In the genomic region with DNA sequence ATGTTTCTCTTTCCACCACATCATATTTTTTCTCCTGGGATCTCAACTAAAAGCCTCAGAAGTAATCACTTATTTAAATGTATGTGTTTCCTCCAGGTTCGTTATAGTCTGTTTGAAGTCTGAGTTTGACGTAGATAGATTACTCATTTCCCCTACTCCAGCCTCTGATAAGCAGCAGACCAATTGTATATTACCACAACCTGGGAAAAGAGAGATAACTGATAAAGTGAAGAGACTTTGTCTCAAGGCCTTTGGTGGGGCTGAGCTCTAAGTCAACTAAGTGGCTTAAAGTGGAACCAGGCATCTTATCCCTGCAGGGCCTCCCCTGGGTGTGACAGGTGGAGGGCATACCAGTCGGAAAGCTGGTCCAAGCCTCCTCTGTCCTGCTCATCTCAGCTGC, we compare ENCODE assay signal across 15 cellular contexts. TPM values are rescaled to one million over a fixed set of nuclear protein-coding genes. Genes with fewer than 3 reads are reported as not detected.
DNase-seq lines count a peak whose midpoint lies in the region; ATAC-seq, FAIRE-seq and TF ChIP-seq lines count a peak whose summit lies in the region.
"Had no signal": no experiment of that assay in that cellular context is flagged by ENCODE, and none has a peak within 500 bp of the region (broad histone marks: within the 10 kb centered on the region; RNA-seq: fewer than 3 reads in every experiment).

No MANE protein-coding gene starts in this region.

- no peak overlapping the region for H2BK5ac ChIP-seq in neuronal stem cell (ENCODE audit: low read length)

- H3K4ac ChIP-seq in neuronal stem cell (ENCODE audit: low read length) = no peak overlapping the region

- H2BK120ac ChIP-seq in neuronal stem cell (ENCODE audit: low read depth, low read length) = no peak overlapping the region

- H2AFZ ChIP-seq in K562 (ENCODE audit: low read depth, low read length) = no peak overlapping the region
- no peak overlapping the region for H2AFZ ChIP-seq in neuronal stem cell (ENCODE audit: low read length)

- no peak overlapping the region for H4K8ac ChIP-seq in neuronal stem cell (ENCODE audit: low read depth, low read length)

- peak overlapping the region; percentile 32 for H2BK12ac ChIP-seq in neuronal stem cell (ENCODE audit: low read length)

- BruUV-seq in K562 (replicated peaks; lab: Mats Ljungman, UMichigan) = no TSS peak

- in situ Hi-C loops in K562 (cut with MboI) = no loop called here

- FAIRE-seq in K562 (lab: Jason Lieb, UNC) = no peak

- no peak overlapping the region for H4K91ac ChIP-seq in neuronal stem cell (ENCODE audit: low read depth, low read length, poor library complexity)

- no peaks in the 10 kb centered on the region for H3K36me3 ChIP-seq in K562 (ENCODE audit: control insufficient read depth, insufficient read depth, low read length)
- no peaks in the 10 kb centered on the region for H3K36me3 ChIP-seq in neuronal stem cell (replicated peaks in 1 of 2; ENCODE audit: control insufficient read depth in 2 of 2, insufficient read depth in 2 of 2, low read length in 2 of 2)
- H3K36me3 ChIP-seq: BLaER1 treated with 17β-estradiol and CSF1 and Interleukin-3, amounts not matched to agents 10 nM and 100 nM had no signal

- TF ChIP-seq POLR2A in K562 (conservative IDR thresholded peaks at IDR 0.05) = no peak

- H3K9ac ChIP-seq in K562 (ENCODE audit: insufficient read depth in 1 of 2, low read depth in 2 of 2, low read length in 2 of 2) = no peak overlapping the region
- no peak overlapping the region for H3K9ac ChIP-seq in neuronal stem cell (ENCODE audit: low read depth, low read length, poor library complexity)
- H3K9ac ChIP-seq: BLaER1 treated with 17β-estradiol and CSF1 and Interleukin-3, amounts not matched to agents 10 nM and 100 nM had no signal

- peaks cover 0 to 5% of the 10 kb centered on the region in 2 experiments; a peak in 1 of 5 replicates for H3K27me3 ChIP-seq in K562 (ENCODE audit: control insufficient read depth in 2 of 2, insufficient read depth in 2 of 2, low read length in 2 of 2)
- H3K27me3 ChIP-seq in neuronal stem cell (ENCODE audit: control insufficient read depth in 3 of 3, insufficient read depth in 3 of 3, low read depth in 1 of 3, low read length in 3 of 3) = no peaks in the 10 kb centered on the region
- H3K27me3 ChIP-seq: BLaER1 treated with 17β-estradiol and CSF1 and Interleukin-3, amounts not matched to agents 10 nM and 100 nM had no signal

- peak overlapping the region; percentile 60 for H3K18ac ChIP-seq in neuronal stem cell (ENCODE audit: low read length)

- TF ChIP-seq RAD21 in K562 (CRISPR knock-in tag; conservative IDR thresholded peaks at IDR 0.05 in 1 of 2, IDR thresholded peaks at IDR 0.05 in 1 of 2) = no peak

- H3K27ac ChIP-seq in K562 (ENCODE audit: extremely low read depth, low read depth, low read length) (no peak overlapping the region), neuronal stem cell (replicated peaks; ENCODE audit: low read length) (no peak overlapping the region)
- H3K27ac ChIP-seq: BLaER1 treated with 17β-estradiol and CSF1 and Interleukin-3, amounts not matched to agents 10 nM and 100 nM had no signal

- peak overlapping the region; percentile 18 for H2AK5ac ChIP-seq in neuronal stem cell (ENCODE audit: low read depth, low read length)

- 0% methylated on average over 3 of the region's 3 CpGs for WGBS in K562 (ENCODE audit: insufficient coverage, low coverage, missing lambda C conversion rate)
- no CpG with 5 or more reads among the region's 3 CpGs for WGBS in neuronal stem cell (ENCODE audit: extremely low coverage in 2 of 2, insufficient read length in 2 of 2, insufficient replicate concordance in 1 of 2), 2 donors

- H3K79me2 ChIP-seq in K562 (ENCODE audit: control insufficient read depth, insufficient read depth, low read length) = no peaks in the 10 kb centered on the region

- H3K23ac ChIP-seq in neuronal stem cell (ENCODE audit: low read depth, low read length, poor library complexity) = no peak overlapping the region

- H2BK15ac ChIP-seq in neuronal stem cell (ENCODE audit: low read length) = no peak overlapping the region

- H3K4me3 ChIP-seq in Jurkat, Clone E6-1 (ENCODE audit: low read length) = no peak overlapping the region
- H3K4me3 ChIP-seq in K562 (no peak overlapping the region), neuronal stem cell (ENCODE audit: low read length in 2 of 2) (no peak overlapping the region)
- H3K4me3 ChIP-seq: BLaER1 treated with 17β-estradiol and CSF1 and Interleukin-3, amounts not matched to agents 10 nM and 100 nM had no signal

- H3K9me1 ChIP-seq in K562 (ENCODE audit: control insufficient read depth, insufficient read depth, low read length) = no peaks in the 10 kb centered on the region

- DNase-seq in Jurkat, Clone E6-1 (ENCODE audit: low read depth, low spot score) = peak; percentile 40
- peak; percentile 13 for DNase-seq in OCI-M1 (lab: John Stamatoyannopoulos, UW)
- DNase-seq in K562 (ENCODE audit: extremely low read depth in 1 of 4, low spot score in 3 of 4) = peak in 2 of 4 experiments; percentile 17 to 19
- no peak for DNase-seq in neuronal stem cell (ENCODE audit: low spot score)
- DNase-seq: ACHN; CD4-positive, CD25-positive, alpha-beta regulatory T cell; DMS53; GF-D8; GOT3; H9 had no signal

- TF ChIP-seq CTCF in K562 (IDR thresholded peaks at IDR 0.05 in 2 of 3, conservative IDR thresholded peaks at IDR 0.05 in 1 of 3; ENCODE audit: insufficient read depth in 2 of 3, low read depth in 1 of 3, low read length in 3 of 3) = no peak

- no peaks in the 10 kb centered on the region for H4K20me1 ChIP-seq in K562 (replicated peaks; ENCODE audit: control insufficient read depth, insufficient read depth, low read length)
- H4K20me1 ChIP-seq: BLaER1 treated with 17β-estradiol and CSF1 and Interleukin-3, amounts not matched to agents 10 nM and 100 nM had no signal

- CTCF ChIA-PET in K562 (lab: Yijun Ruan, JAX; ENCODE audit: low intra/inter-chr PET ratio) = no interaction called here

- intact Hi-C loops in K562 (cut with micrococcal nuclease) = no loop called here

- no peak for ATAC-seq in K562
- ATAC-seq in GM18519 (IDR thresholded peaks at IDR 0.05; ENCODE audit: low FRiP score, unreplicated experiment) = no peak
- ATAC-seq in GM21717 (IDR thresholded peaks at IDR 0.05; ENCODE audit: unreplicated experiment) = no peak
- ATAC-seq in HG03378 (IDR thresholded peaks at IDR 0.05; ENCODE audit: unreplicated experiment) = no peak

- no peak overlapping the region for H3K4me2 ChIP-seq in K562 (ENCODE audit: insufficient read depth, low read length)
- no peak overlapping the region for H3K4me2 ChIP-seq in neuronal stem cell (ENCODE audit: insufficient read depth, low read length, poor library complexity, severe bottlenecking)
- H3K4me2 ChIP-seq: BLaER1 treated with 17β-estradiol and CSF1 and Interleukin-3, amounts not matched to agents 10 nM and 100 nM had no signal

- H3K4me1 ChIP-seq in K562 (replicated peaks in 1 of 2; ENCODE audit: control insufficient read depth in 2 of 2, insufficient read depth in 2 of 2, low read length in 2 of 2) = no peaks in the 10 kb centered on the region
- no peaks in the 10 kb centered on the region for H3K4me1 ChIP-seq in neuronal stem cell (ENCODE audit: control insufficient read depth in 2 of 2, insufficient read depth in 1 of 2, low read depth in 1 of 2, low read length in 2 of 2)
- H3K4me1 ChIP-seq: BLaER1 treated with 17β-estradiol and CSF1 and Interleukin-3, amounts not matched to agents 10 nM and 100 nM had no signal

- H3K14ac ChIP-seq in neuronal stem cell (ENCODE audit: low read length) = no peak overlapping the region

- POLR2A ChIA-PET in K562 (lab: Yijun Ruan, JAX) = interaction anchor here (1.3 kb wide), 1 partner anchor 10 kb away, joined by 3 read pairs; no protein-coding TSS in a partner anchor

- no peaks in the 10 kb centered on the region for H3K79me1 ChIP-seq in neuronal stem cell (ENCODE audit: low read depth, low read length)

- TF ChIP-seq EP300 in K562 (IDR thresholded peaks at IDR 0.05; ENCODE audit: low read length) = no peak

- H3K9me3 ChIP-seq in K562 (replicated peaks; ENCODE audit: control insufficient read depth, insufficient read depth, low read depth, low read length) (no peaks in the 10 kb centered on the region), neuronal stem cell (replicated peaks in 1 of 2; ENCODE audit: control insufficient read depth in 2 of 2, insufficient read depth in 1 of 2, low read depth in 1 of 2, low read length in 2 of 2) (peaks cover 0 to 2% of the 10 kb centered on the region in 2 donors)

TF ChIP-seq in K562, 482 proteins besides CTCF, POLR2A, EP300 and RAD21 (continues in another document):
- no peak for TF ChIP-seq BACH1 (tag; IDR thresholded peaks at IDR 0.05)

RNA-seq across cellular contexts. Expression of gene CACNA1E, which starts 34.9 kb away (rescaled TPM):
- polyA plus RNA-seq in Jurkat, Clone E6-1 (2012; ENCODE audit: insufficient read depth, insufficient read length) = not detected
- not detected in 2 replicates for total RNA-seq in K562 (2011; cell fraction: chromatin; rRNA removed; ENCODE audit: low replicate concordance)
- total RNA-seq in K562 (2011; cell fraction: nucleolus; rRNA removed) = not detected in 2 replicates
- not detected in 2 replicates for total RNA-seq in K562 (2011; cell fraction: nucleoplasm; rRNA removed)
- total RNA-seq in K562 (2014; rRNA removed) = not detected in 2 replicates
- total RNA-seq in K562 (2014; rRNA removed; fragmentation: Illumina TruSeq; extraction: Trizol) = not detected in 2 replicates
- total RNA-seq in K562 (2015; rRNA removed; fragmentation: Illumina TruSeq; extraction: Trizol) = under 0.01 TPM in 1 of 2 replicates, not detected in the other
- 0.04 and 0.07 TPM in 2 replicates for total RNA-seq in K562 (2021)
- polyA plus RNA-seq in K562 (2011; rRNA removed) = not detected in 2 replicates
- polyA plus RNA-seq in K562 (2011; cell fraction: cytosol; rRNA removed) = not detected in 2 replicates
- 0.04 TPM in 1 of 2 replicates, not detected in the other for polyA plus RNA-seq in K562 (2011; cell fraction: nucleus; rRNA removed)
- polyA plus RNA-seq in K562 (2012) = 0.01 and 0.04 TPM in 2 replicates
- polyA plus RNA-seq in K562 (2014; fragmentation: Illumina TruSeq; extraction: Trizol) = not detected in 2 replicates
- not detected for polyA plus RNA-seq in K562 (2014; fragmentation: Nextera tagmentation; extraction: Ambion mirVana)
- polyA plus RNA-seq in K562 (2014; rRNA removed) = not detected in 2 replicates
- polyA minus RNA-seq in K562 (2011; rRNA and poly(A)+ RNA removed) = not detected in 2 replicates
- not detected in 2 replicates for polyA minus RNA-seq in K562 (2011; cell fraction: cytosol; rRNA and poly(A)+ RNA removed)
- under 0.01 TPM in 1 of 2 replicates, not detected in the other for polyA minus RNA-seq in K562 (2011; cell fraction: nucleus; rRNA and poly(A)+ RNA removed)
- polyA plus RNA-seq in neuronal stem cell (2013, experiment 1 of 2) = 0.61 TPM
- 0.40 TPM for polyA plus RNA-seq in neuronal stem cell (2013, experiment 2 of 2)
- total RNA-seq: A172; CD4-positive, CD25-positive, alpha-beta regulatory T cell had no signal
- polyA plus RNA-seq: CD4-positive, CD25-positive, alpha-beta regulatory T cell had no signal
